26 cellular contexts compared by ENCODE assay signal in genomic region chr1:62836856-62837540, GRCh38.
"Had no signal": no experiment of that assay in that cellular context is flagged by ENCODE, and none has a peak within 500 bp of the region (broad histone marks: within the 10 kb centered on the region; RNA-seq: fewer than 3 reads in every experiment).

No MANE protein-coding gene starts in this region.

- H3K27me3 Mint-ChIP-seq: naive thymus-derived CD4-positive, alpha-beta T cell; progenitor cell of endocrine pancreas had no signal

- H3K36me3 Mint-ChIP-seq: neural progenitor cell had no signal

- H3K27me3 ChIP-seq: dorsolateral prefrontal cortex, gastrocnemius medialis, hepatocyte, neural progenitor cell, right lobe of liver, stomach, thyroid gland, vagina had no signal

- H3K9me3 Mint-ChIP-seq: naive thymus-derived CD4-positive, alpha-beta T cell; nephron; neural progenitor cell had no signal

- DNase-seq: cortex of kidney; dorsolateral prefrontal cortex; effector CD4-positive, alpha-beta T cell; foreskin fibroblast; gastrocnemius medialis; head of caudate nucleus; left colon; left ventricle myocardium inferior; lower lobe of right lung; naive thymus-derived CD4-positive, alpha-beta T cell; right lobe of liver; stimulated activated CD4-positive, alpha-beta T cell treated with anti-CD3 and anti-CD28 coated beads, Interleukin-12 subunit alpha, Interleukin-12 subunit beta, amount 100 ng/mL, for 4 hours; stimulated activated CD4-positive, alpha-beta T cell treated with anti-CD3 and anti-CD28 coated beads, Interleukin-1b, Interleukin-23, amount 100 ng/mL, for 48 hours; stimulated activated CD4-positive, alpha-beta T cell treated with anti-CD3 and anti-CD28 coated beads, Interleukin-4, amount 100 ng/mL, for 1 hour; stimulated activated CD8-positive, alpha-beta memory T cell treated with anti-CD3 and anti-CD28 coated beads, Interleukin-4, amount 100 ng/mL, for 48 hours; stimulated activated naive CD4-positive, alpha-beta T cell treated with Interleukin-2 at 50 U/mL for 16 hours; stomach; thyroid gland; trophoblast cell had no signal

- H3K4me3 Mint-ChIP-seq: naive thymus-derived CD4-positive, alpha-beta T cell; nephron; neural progenitor cell had no signal

- H3K36me3 ChIP-seq: gastrocnemius medialis, neural progenitor cell, thyroid gland had no signal

- H3K27ac Mint-ChIP-seq: naive thymus-derived CD4-positive, alpha-beta T cell; nephron; neural progenitor cell; progenitor cell of endocrine pancreas had no signal

- H3K4me3 ChIP-seq: dorsolateral prefrontal cortex, gastrocnemius medialis, hepatocyte, left ventricle myocardium inferior, lower lobe of right lung, neural progenitor cell, right lobe of liver, smooth muscle cell, stomach, thyroid gland, vagina had no signal

- H3K4me1 Mint-ChIP-seq: naive thymus-derived CD4-positive, alpha-beta T cell; nephron; neural progenitor cell had no signal

- ATAC-seq: gastrocnemius medialis; left colon; lower lobe of right lung; naive thymus-derived CD4-positive, alpha-beta T cell; right lobe of liver had no signal

- H3K27ac ChIP-seq: gastrocnemius medialis, hepatocyte, left ventricle myocardium inferior, lower lobe of right lung, neural progenitor cell, parathyroid adenoma, right lobe of liver, stomach, thyroid gland, vagina had no signal

- H3K4me1 ChIP-seq: lower lobe of right lung, neural progenitor cell, parathyroid adenoma, right lobe of liver, stomach, thyroid gland, vagina had no signal

- H3K9me3 ChIP-seq: gastrocnemius medialis, left ventricle myocardium inferior, lower lobe of right lung, right lobe of liver, stomach, thyroid gland, vagina had no signal
